8 cellular contexts compared by ENCODE assay signal in genomic region chr5:69368458-69369368, GRCh38. TPM values are rescaled to one million over a fixed set of nuclear protein-coding genes. Genes with fewer than 3 reads are reported as not detected.
A peak's percentile ranks its signal among the peaks of the same experiment; 100 is the strongest.
DNase-seq lines count a peak whose midpoint lies in the region; ATAC-seq and TF ChIP-seq lines count a peak whose summit lies in the region.

No MANE protein-coding gene starts in this region.

- peaks cover 4 to 22% (median 16%) of the 10 kb centered on the region in 4 donors for H3K36me3 ChIP-seq in liver (ENCODE audit: control insufficient read depth in 4 of 4, insufficient read depth in 3 of 4, low read depth in 1 of 4, low read length in 3 of 4)

- WGBS in liver, result 2% methylated on average over 42 of the region's 42 CpGs

- peak overlapping the region; percentile 87 to 96 for H3K9ac ChIP-seq in liver (ENCODE audit: low read depth in 1 of 2, low read length in 2 of 2)

- TF ChIP-seq CTCF in GM12865 (IDR thresholded peaks at IDR 0.05; ENCODE audit: insufficient read depth, low read depth, low read length, missing control alignments), result no peak
- TF ChIP-seq CTCF in chondrocyte (IDR thresholded peaks at IDR 0.05), result no peak
- TF ChIP-seq CTCF in liver (IDR thresholded peaks at IDR 0.05; ENCODE audit: low read depth, low read length, missing input control), result no peak

- H3K27ac ChIP-seq in liver (ENCODE audit: low read depth in 1 of 2, low read length in 2 of 2), result peak overlapping the region; percentile 78 to 98

- DNase-seq in GM12865 (ENCODE audit: low read depth) (no peak), SK-N-DZ (ENCODE audit: low spot score) (peak; percentile 45), chondrocyte (ENCODE audit: low spot score) (no peak), stromal cell of bone marrow (ENCODE audit: low read depth) (peak; percentile 6), ACHN (no peak)

- in situ Hi-C loops in ACHN (cut with HindIII; ENCODE audit: low pct_ligation_motif_present, low pct_unique_long_range_greater_than_20kb, low sequenced_read_pairs), result loop anchor here (25.0 kb wide), 1 partner anchor 106 kb away; no protein-coding TSS in a partner anchor

- peaks cover 0 to 22% (median 17%) of the 10 kb centered on the region in 4 donors for H3K4me1 ChIP-seq in liver (ENCODE audit: control insufficient read depth in 4 of 4, insufficient read depth in 4 of 4, low read length in 3 of 4)

- no peaks in the 10 kb centered on the region for H3K27me3 Mint-ChIP-seq in chondrocyte (ENCODE audit: low read depth)

- peaks cover 12% of the 10 kb centered on the region for H3K36me3 Mint-ChIP-seq in chondrocyte (ENCODE audit: low read depth)

- no peaks in the 10 kb centered on the region for H3K9me3 Mint-ChIP-seq in chondrocyte (ENCODE audit: low read depth)

- H3K4me3 ChIP-seq in GM12865 (ENCODE audit: low read depth, low read length) (peak overlapping the region; percentile 91), liver (ENCODE audit: low read depth in 1 of 3, low read length in 3 of 3) (peak overlapping the region; percentile 78 to 95 (median 82))

- ATAC-seq in HG02884 (IDR thresholded peaks at IDR 0.05; ENCODE audit: unreplicated experiment), result peak; percentile 30
- ATAC-seq in GM21381 (IDR thresholded peaks at IDR 0.05; ENCODE audit: unreplicated experiment), result no peak

- no peak for TF ChIP-seq RAD21 in liver (IDR thresholded peaks at IDR 0.05)

- peak overlapping the region; percentile 99 for H3K27ac Mint-ChIP-seq in chondrocyte (ENCODE audit: unreplicated experiment)

- no peaks in the 10 kb centered on the region for H3K9me3 ChIP-seq in liver (ENCODE audit: control insufficient read depth in 4 of 4, low read length in 3 of 4)

- H3K4me1 Mint-ChIP-seq in chondrocyte (ENCODE audit: low read depth), result peaks cover 38% of the 10 kb centered on the region

- no peaks in the 10 kb centered on the region for H3K27me3 ChIP-seq in liver (ENCODE audit: control insufficient read depth in 4 of 4, insufficient read depth in 4 of 4, low read length in 3 of 4)

- H3K4me3 Mint-ChIP-seq in chondrocyte (ENCODE audit: unreplicated experiment), result peak overlapping the region; percentile 83

TF ChIP-seq in liver, 16 proteins besides CTCF, POLR2A, EP300 and RAD21:
- TF ChIP-seq ATF3 (IDR thresholded peaks at IDR 0.05), result peak; percentile 19
- no peak for TF ChIP-seq FOXA2 (IDR thresholded peaks at IDR 0.05)

RNA-seq across cellular contexts. Expression of gene AK6, which starts 0.6 kb away (rescaled TPM):
- polyA plus RNA-seq in SK-N-DZ (2014; cell fraction: cytosol; rRNA removed), result 24.4 and 35.3 TPM in 2 replicates
- 33.4 and 42.2 TPM in 2 replicates for polyA plus RNA-seq in SK-N-DZ (2014; cell fraction: nucleus; rRNA removed)
- total RNA-seq in chondrocyte (32.5 to 38.6 TPM (median 33.0 TPM) in 3 replicates), liver (10 to 100 TPM; 17.7 to 18.7 TPM)
- 10 to 100 TPM; 28.2 to 54.6 TPM for polyA plus RNA-seq in liver

RNA-seq across cellular contexts. Expression of gene TAF9, which starts 0.6 kb away (rescaled TPM):
- polyA plus RNA-seq in SK-N-DZ (2014; cell fraction: cytosol; rRNA removed), result 88.7 and 120 TPM in 2 replicates
- 67.1 and 71.8 TPM in 2 replicates for polyA plus RNA-seq in SK-N-DZ (2014; cell fraction: nucleus; rRNA removed)
- 49.4 to 75.6 TPM (median 64.8 TPM) in 3 replicates for total RNA-seq in chondrocyte
- total RNA-seq in liver, result 10 to 100 TPM; 30.5 to 38.8 TPM
- polyA plus RNA-seq in liver, result 10 to 100 TPM; 27.3 to 51.5 TPM

RNA-seq across cellular contexts. Expression of gene RAD17, which starts 0.9 kb away (rescaled TPM):
- polyA plus RNA-seq in SK-N-DZ (2014; cell fraction: cytosol; rRNA removed), result 36.4 and 38.3 TPM in 2 replicates
- polyA plus RNA-seq in SK-N-DZ (2014; cell fraction: nucleus; rRNA removed), result 45.7 and 48.0 TPM in 2 replicates
- total RNA-seq in chondrocyte (22.4 to 25.7 TPM (median 25.3 TPM) in 3 replicates), liver (10 to 100 TPM; 14.4 to 14.5 TPM)
- 1 to 10 TPM; 6.0 to 9.1 TPM for polyA plus RNA-seq in liver

RNA-seq across cellular contexts. Expression of gene CCDC125, which starts 36.1 kb away (rescaled TPM):
- 4.6 and 6.0 TPM in 2 replicates for polyA plus RNA-seq in SK-N-DZ (2014; cell fraction: cytosol; rRNA removed)
- 3.8 and 4.8 TPM in 2 replicates for polyA plus RNA-seq in SK-N-DZ (2014; cell fraction: nucleus; rRNA removed)
- 1.5 to 4.6 TPM (median 1.9 TPM) in 3 replicates for total RNA-seq in chondrocyte
- 10 to 100 TPM in 1 of 2 donors, 1 to 10 TPM in 1; 9.9 to 17.0 TPM for total RNA-seq in liver
- polyA plus RNA-seq in liver, result 1 to 10 TPM; 5.3 to 6.5 TPM

RNA-seq across cellular contexts. Expression of gene MARVELD2, which starts 46.2 kb away (rescaled TPM):
- 0.08 TPM in 1 of 2 replicates, not detected in the other for polyA plus RNA-seq in SK-N-DZ (2014; cell fraction: cytosol; rRNA removed)
- polyA plus RNA-seq in SK-N-DZ (2014; cell fraction: nucleus; rRNA removed), result 0.44 TPM in 1 of 2 replicates, not detected in the other
- total RNA-seq in chondrocyte (1.2 to 2.2 TPM (median 2.0 TPM) in 3 replicates), liver (10 to 100 TPM; 13.1 to 20.2 TPM)
- polyA plus RNA-seq in liver, result 10 to 100 TPM in 1 of 2 donors, 1 to 10 TPM in 1; 9.4 to 11.5 TPM

Comparison
In these comparisons a context has a peak if more than half of its experiments do, and no peak if none do; other contexts are left out.
1. DNase-seq: peak in SK-N-DZ (single experiment) and stromal cell of bone marrow (single experiment); none in GM12865 (single experiment), chondrocyte (single experiment) and ACHN (single experiment).